Comparison of ENCODE assay signal across 17 cellular contexts in the genomic region with DNA sequence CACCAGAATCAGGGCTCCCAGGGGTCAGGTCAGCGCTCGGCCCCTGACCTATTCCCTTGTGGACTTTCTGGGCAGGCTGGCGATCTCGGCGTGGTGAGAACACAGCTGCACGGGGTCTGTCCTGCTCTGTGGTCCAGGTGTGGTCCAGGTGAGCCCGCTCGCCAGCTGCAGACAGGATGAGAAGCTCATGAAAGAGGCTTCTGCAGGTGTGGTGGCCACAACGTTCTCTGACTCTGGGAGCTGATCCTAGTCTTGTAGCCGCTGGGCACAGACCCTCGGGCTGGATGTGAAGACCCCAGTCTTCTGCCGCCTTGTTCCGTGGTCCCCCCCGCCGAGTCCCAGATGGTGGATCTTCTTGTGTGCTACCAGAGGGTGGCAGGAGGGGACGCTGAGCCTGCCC.
DNase-seq lines count a peak whose midpoint lies in the region; ATAC-seq and TF ChIP-seq lines count a peak whose summit lies in the region.
"Had no signal": no experiment of that assay in that cellular context is flagged by ENCODE, and none has a peak within 500 bp of the region (broad histone marks: within the 10 kb centered on the region; RNA-seq: fewer than 3 reads in every experiment).

No MANE protein-coding gene starts in this region.

- H3K4me1 ChIP-seq in left lung: no peaks in the 10 kb centered on the region
- H3K4me1 ChIP-seq: Caco-2 had no signal

- no peaks in the 10 kb centered on the region for H3K27me3 ChIP-seq in left lung

- no peak overlapping the region for H3K4me3 Mint-ChIP-seq in T-cell
- H3K4me3 Mint-ChIP-seq: CD4-positive, alpha-beta T cell; GM23338; HFFc6 had no signal

- no peak for TF ChIP-seq CTCF in left lung (IDR thresholded peaks at IDR 0.05)

- H3K4me3 ChIP-seq in left lung: no peak overlapping the region
- H3K4me3 ChIP-seq: GM23338 had no signal

- H3K36me3 Mint-ChIP-seq in T-cell: peaks cover 10% of the 10 kb centered on the region

- CTCF ChIA-PET in T-cell (lab: Charles Lee): no interaction called here

- H3K9me3 ChIP-seq in left lung: no peaks in the 10 kb centered on the region
- H3K9me3 ChIP-seq: Caco-2 had no signal

- no peaks in the 10 kb centered on the region for H3K9me3 Mint-ChIP-seq in T-cell
- H3K9me3 Mint-ChIP-seq: CD4-positive, alpha-beta T cell; HFFc6 had no signal

- DNase-seq in cardiac septum (ENCODE audit: low spot score) (peak; percentile 29), left ventricle myocardium superior (no peak), left lung (peak; percentile 14 to 72), sciatic nerve (ENCODE audit: low spot score) (peak; percentile 51), HPDE6-E6E7 (ENCODE audit: extremely low spot score) (no peak), T-cell (no peak)
- DNase-seq: AML-193; Caco-2; CD4-positive, alpha-beta T cell; DMS79; GDM1; H7; HFFc6 had no signal

- no peaks in the 10 kb centered on the region for H3K27me3 Mint-ChIP-seq in T-cell
- H3K27me3 Mint-ChIP-seq: CD4-positive, alpha-beta T cell had no signal

- H3K4me1 Mint-ChIP-seq in T-cell: peaks cover 12 to 14% (median 13%) of the 10 kb centered on the region in 3 donors
- H3K4me1 Mint-ChIP-seq: GM23338 had no signal

- POLR2A ChIA-PET in T-cell (lab: Charles Lee): no interaction called here

- intact Hi-C loops in cardiac septum (cut with DNase I) (no loop called here), left ventricle myocardium superior (cut with micrococcal nuclease) (no loop called here), left lung (cut with DNase I) (no loop called here), sciatic nerve (cut with DNase I) (no loop called here)

- no peaks in the 10 kb centered on the region for H3K36me3 ChIP-seq in left lung

- H3K27ac Mint-ChIP-seq in T-cell: no peak overlapping the region
- H3K27ac Mint-ChIP-seq: CD4-positive, alpha-beta T cell; GM23338; HFFc6 had no signal

- no peak overlapping the region for H3K27ac ChIP-seq in left lung
- H3K27ac ChIP-seq: C4-2B had no signal

- no peak for ATAC-seq in left ventricle myocardium superior
- ATAC-seq in left lung: no peak
- no peak for ATAC-seq in sciatic nerve
- no peak for ATAC-seq in T-cell (replicated peaks in 1 of 4)
- no peak for ATAC-seq in HG02885 (IDR thresholded peaks at IDR 0.05; ENCODE audit: poor library complexity, unreplicated experiment)
- ATAC-seq: GM23338, HCT116 had no signal

Comparison
In these comparisons a context has a peak if more than half of its experiments do, and no peak if none do; other contexts are left out.
1. DNase-seq: peak in cardiac septum (single experiment), left lung (2 of 2) and sciatic nerve (single experiment); none in left ventricle myocardium superior (single experiment), HPDE6-E6E7 (single experiment) and T-cell (0 of 34).